20 cellular contexts compared by ENCODE assay signal in genomic region chr20:49762940-49763766, GRCh38. TPM values are rescaled to one million over a fixed set of nuclear protein-coding genes. Genes with fewer than 3 reads are reported as not detected.
DNase-seq lines count a peak whose midpoint lies in the region; ATAC-seq and TF ChIP-seq lines count a peak whose summit lies in the region.
"Had no signal": no experiment of that assay in that cellular context is flagged by ENCODE, and none has a peak within 500 bp of the region (broad histone marks: within the 10 kb centered on the region; RNA-seq: fewer than 3 reads in every experiment).

No MANE protein-coding gene starts in this region.

- no peak overlapping the region for H3K4me3 ChIP-seq in mesenchymal stem cell (ENCODE audit: insufficient read depth in 1 of 2, low read depth in 1 of 2, low read length in 2 of 2)
- H3K4me3 ChIP-seq: neural progenitor cell, SJSA1, upper lobe of left lung had no signal

- H4K91ac ChIP-seq in mesenchymal stem cell (ENCODE audit: low read length): no peak overlapping the region

- H3K14ac ChIP-seq in mesenchymal stem cell (ENCODE audit: low read length in 2 of 2): no peak overlapping the region

- no peaks in the 10 kb centered on the region for H3K9me3 ChIP-seq in mesenchymal stem cell (ENCODE audit: control insufficient read depth, low read length)
- H3K9me3 ChIP-seq: SJSA1, upper lobe of left lung had no signal

- H3K36me3 Mint-ChIP-seq in CD14-positive monocyte: peaks cover 4 to 6% of the 10 kb centered on the region in 2 donors
- no peaks in the 10 kb centered on the region for H3K36me3 Mint-ChIP-seq in MCF 10A (ENCODE audit: insufficient read depth, unreplicated experiment)
- H3K36me3 Mint-ChIP-seq: neural progenitor cell; stimulated activated memory B cell treated with anti-CD40 and anti-IgM and Interleukin-4, amounts not matched to agents 10 μg/mL and 1 μg/mL and 100 μg/mL, for 72 hours had no signal

- WGBS in mesenchymal stem cell: 69% methylated on average over 10 of the region's 12 CpGs

- H2BK120ac ChIP-seq in mesenchymal stem cell (ENCODE audit: low read depth, low read length): no peak overlapping the region

- CTCF ChIA-PET in MCF 10A (lab: Yijun Ruan, JAX): interaction anchor here (0.5 to 0.6 kb wide), 2 partner anchors 11 to 323 kb away, joined by 3 to 6 read pairs; no protein-coding TSS in a partner anchor

- H2BK12ac ChIP-seq in mesenchymal stem cell (ENCODE audit: low read length in 2 of 2): no peak overlapping the region

- no peak overlapping the region for H3K18ac ChIP-seq in mesenchymal stem cell (ENCODE audit: low read depth in 1 of 2, low read length in 2 of 2)

- POLR2A ChIA-PET in MCF 10A (lab: Yijun Ruan, JAX): interaction anchor here (0.6 to 0.8 kb wide), 2 partner anchors 75 to 84 kb away, joined by 3 read pairs; no protein-coding TSS in a partner anchor

- no peak overlapping the region for H3K4ac ChIP-seq in mesenchymal stem cell (ENCODE audit: low read depth in 1 of 2, low read length in 2 of 2)

- no peaks in the 10 kb centered on the region for H3K79me1 ChIP-seq in mesenchymal stem cell (replicated peaks; ENCODE audit: low read length, poor library complexity, severe bottlenecking)

- TF ChIP-seq CTCF in CD14-positive monocyte (IDR thresholded peaks at IDR 0.05) (no peak), MCF 10A (IDR thresholded peaks at IDR 0.05; ENCODE audit: unreplicated experiment) (no peak)

- H3K4me3 Mint-ChIP-seq in CD14-positive monocyte: no peak overlapping the region
- H3K4me3 Mint-ChIP-seq in MCF 10A (ENCODE audit: unreplicated experiment): no peak overlapping the region
- H3K4me3 Mint-ChIP-seq: CD4-positive, alpha-beta memory T cell; neural progenitor cell; stimulated activated memory B cell treated with anti-CD40 and anti-IgM and Interleukin-4, amounts not matched to agents 10 μg/mL and 1 μg/mL and 100 μg/mL, for 72 hours; T-helper 2 cell treated with Interferon-gamma antibody and Interleukin-4, amounts not matched to agents 5 μg/mL and 100 μg/mL, for 36 hours had no signal

- no peak overlapping the region for H3K4me2 ChIP-seq in mesenchymal stem cell (ENCODE audit: low read length, poor library complexity, severe bottlenecking)
- H3K4me2 ChIP-seq: neural progenitor cell had no signal

- H3K23ac ChIP-seq in mesenchymal stem cell (ENCODE audit: low read length in 2 of 2): no peak overlapping the region

- no peak overlapping the region for H2AFZ ChIP-seq in mesenchymal stem cell (ENCODE audit: low read depth, low read length)
- H2AFZ ChIP-seq: neural progenitor cell had no signal

- no peak overlapping the region for H2BK15ac ChIP-seq in mesenchymal stem cell (ENCODE audit: low read depth, poor library complexity, severe bottlenecking)

- no peaks in the 10 kb centered on the region for H3K4me1 ChIP-seq in mesenchymal stem cell (ENCODE audit: control insufficient read depth, insufficient read depth, low read depth, low read length)

- H3K27me3 Mint-ChIP-seq in CD14-positive monocyte (ENCODE audit: low read depth in 3 of 3) (peaks cover 1 to 4% (median 3%) of the 10 kb centered on the region in 3 donors), MCF 10A (ENCODE audit: insufficient read depth, unreplicated experiment) (no peaks in the 10 kb centered on the region)

- peak overlapping the region in 5 of 7 donors; percentile 45 to 96 (median 54) for H3K27ac Mint-ChIP-seq in CD14-positive monocyte
- no peak overlapping the region for H3K27ac Mint-ChIP-seq in MCF 10A (ENCODE audit: low read depth, unreplicated experiment)
- H3K27ac Mint-ChIP-seq: neural progenitor cell; stimulated activated memory B cell treated with anti-CD40 and anti-IgM and Interleukin-4, amounts not matched to agents 10 μg/mL and 1 μg/mL and 100 μg/mL, for 72 hours; T-helper 2 cell treated with Interferon-gamma antibody and Interleukin-4, amounts not matched to agents 5 μg/mL and 100 μg/mL, for 36 hours had no signal

- no peak for ATAC-seq in HG03520 (IDR thresholded peaks at IDR 0.05; ENCODE audit: unreplicated experiment)
- ATAC-seq: activated CD4-positive, CD25-positive, alpha-beta regulatory T cell treated with anti-CD3 and anti-CD28 coated beads, Interleukin-2, amount 50 U/mL, for 24 hours; stimulated activated memory B cell treated with anti-CD40 and anti-IgM and Interleukin-4, amounts not matched to agents 10 μg/mL and 1 μg/mL and 100 μg/mL, for 72 hours had no signal

- H3K9me3 Mint-ChIP-seq in CD14-positive monocyte: peaks cover 0 to 4% (median 0%) of the 10 kb centered on the region in 7 donors
- no peaks in the 10 kb centered on the region for H3K9me3 Mint-ChIP-seq in MCF 10A (ENCODE audit: unreplicated experiment)
- H3K9me3 Mint-ChIP-seq: neural progenitor cell; stimulated activated memory B cell treated with anti-CD40 and anti-IgM and Interleukin-4, amounts not matched to agents 10 μg/mL and 1 μg/mL and 100 μg/mL, for 72 hours; T-helper 2 cell treated with Interferon-gamma antibody and Interleukin-4, amounts not matched to agents 5 μg/mL and 100 μg/mL, for 36 hours had no signal

- no peak overlapping the region for H3K27ac ChIP-seq in mesenchymal stem cell (ENCODE audit: low read length, poor library complexity, severe bottlenecking)
- H3K27ac ChIP-seq: neural progenitor cell, SJSA1 had no signal

- no peak overlapping the region for H3K9ac ChIP-seq in mesenchymal stem cell (ENCODE audit: low read length)
- H3K9ac ChIP-seq: neural progenitor cell had no signal

- BruUV-seq in MCF 10A (replicated peaks; lab: Mats Ljungman, UMichigan): no TSS peak

- H3K4me1 Mint-ChIP-seq in CD14-positive monocyte (peaks cover 41% of the 10 kb centered on the region), MCF 10A (ENCODE audit: insufficient read depth, unreplicated experiment) (peaks cover 3% of the 10 kb centered on the region)
- H3K4me1 Mint-ChIP-seq: stimulated activated memory B cell treated with anti-CD40 and anti-IgM and Interleukin-4, amounts not matched to agents 10 μg/mL and 1 μg/mL and 100 μg/mL, for 72 hours had no signal

- DNase-seq in CD14-positive monocyte (ENCODE audit: low spot score) (no peak), MV-4-11 (lab: John Stamatoyannopoulos, UW) (peak; percentile 42), MCF 10A (ENCODE audit: unreplicated experiment) (peak; percentile 79), mesenchymal stem cell (peak; percentile 22), NCI-H69 (lab: John Stamatoyannopoulos, UW) (no peak), activated gamma-delta T cell (lab: John Stamatoyannopoulos, UW) (no peak)
- no peak for DNase-seq in activated CD4-positive, alpha-beta T cell treated with anti-CD3 and anti-CD28 coated beads for 1 hour
- DNase-seq: CD4-positive, alpha-beta memory T cell; effector CD4-positive, alpha-beta T cell; kidney glomerular epithelial cell; MM.1S; NCI-H187 treated with DMSO at 0.1 percent for 48 hours; NCI-H345 had no signal

- H2BK5ac ChIP-seq in mesenchymal stem cell (ENCODE audit: low read depth, low read length, poor library complexity, severe bottlenecking): no peak overlapping the region

- H3K36me3 ChIP-seq in mesenchymal stem cell (ENCODE audit: control insufficient read depth in 1 of 2, insufficient read depth in 2 of 2, low read depth in 1 of 2, low read length in 2 of 2): no peaks in the 10 kb centered on the region
- H3K36me3 ChIP-seq: neural progenitor cell, SJSA1, upper lobe of left lung had no signal

- H4K8ac ChIP-seq in mesenchymal stem cell (ENCODE audit: low read length): no peak overlapping the region

- no peaks in the 10 kb centered on the region for H3K27me3 ChIP-seq in mesenchymal stem cell (ENCODE audit: control insufficient read depth in 1 of 2, insufficient read depth in 1 of 2, low read length in 2 of 2)
- H3K27me3 ChIP-seq: neural progenitor cell, SJSA1, upper lobe of left lung had no signal

- H2AK5ac ChIP-seq in mesenchymal stem cell (ENCODE audit: low read length, severe bottlenecking): no peak overlapping the region

- intact Hi-C loops in CD14-positive monocyte (cut with micrococcal nuclease) (no loop called here), MCF 10A (cut with micrococcal nuclease) (no loop called here)

RNA-seq across cellular contexts. Expression of gene B4GALT5, which starts 49.5 kb away (rescaled TPM):
- polyA plus RNA-seq in CD14-positive monocyte: 1 to 10 TPM; 2.4 to 2.7 TPM
- total RNA-seq in MCF 10A (2022): 17.1 and 19.7 TPM in 2 replicates
- polyA plus RNA-seq in mesenchymal stem cell (2013, experiment 1 of 2): 31.5 TPM
- 32.4 TPM for polyA plus RNA-seq in mesenchymal stem cell (2013, experiment 2 of 2)

RNA-seq across cellular contexts. Expression of gene SLC9A8, which starts 49.5 kb away (rescaled TPM):
- polyA plus RNA-seq in CD14-positive monocyte: 1 to 10 TPM; 3.0 to 3.3 TPM
- 14.6 and 16.5 TPM in 2 replicates for total RNA-seq in MCF 10A (2022)
- polyA plus RNA-seq in mesenchymal stem cell (2013, experiment 1 of 2): 3.9 TPM
- 3.6 TPM for polyA plus RNA-seq in mesenchymal stem cell (2013, experiment 2 of 2)

Comparison
In these comparisons a context has a peak if more than half of its experiments do, and no peak if none do; other contexts are left out.
1. DNase-seq: peak in MV-4-11 (single experiment), MCF 10A (single experiment) and mesenchymal stem cell (single experiment); none in CD14-positive monocyte (single experiment), NCI-H69 (single experiment), activated gamma-delta T cell (single experiment) and activated CD4-positive, alpha-beta T cell treated with anti-CD3 and anti-CD28 coated beads for 1 hour (single experiment).